8 cellular contexts compared by ENCODE assay signal in the genomic region with DNA sequence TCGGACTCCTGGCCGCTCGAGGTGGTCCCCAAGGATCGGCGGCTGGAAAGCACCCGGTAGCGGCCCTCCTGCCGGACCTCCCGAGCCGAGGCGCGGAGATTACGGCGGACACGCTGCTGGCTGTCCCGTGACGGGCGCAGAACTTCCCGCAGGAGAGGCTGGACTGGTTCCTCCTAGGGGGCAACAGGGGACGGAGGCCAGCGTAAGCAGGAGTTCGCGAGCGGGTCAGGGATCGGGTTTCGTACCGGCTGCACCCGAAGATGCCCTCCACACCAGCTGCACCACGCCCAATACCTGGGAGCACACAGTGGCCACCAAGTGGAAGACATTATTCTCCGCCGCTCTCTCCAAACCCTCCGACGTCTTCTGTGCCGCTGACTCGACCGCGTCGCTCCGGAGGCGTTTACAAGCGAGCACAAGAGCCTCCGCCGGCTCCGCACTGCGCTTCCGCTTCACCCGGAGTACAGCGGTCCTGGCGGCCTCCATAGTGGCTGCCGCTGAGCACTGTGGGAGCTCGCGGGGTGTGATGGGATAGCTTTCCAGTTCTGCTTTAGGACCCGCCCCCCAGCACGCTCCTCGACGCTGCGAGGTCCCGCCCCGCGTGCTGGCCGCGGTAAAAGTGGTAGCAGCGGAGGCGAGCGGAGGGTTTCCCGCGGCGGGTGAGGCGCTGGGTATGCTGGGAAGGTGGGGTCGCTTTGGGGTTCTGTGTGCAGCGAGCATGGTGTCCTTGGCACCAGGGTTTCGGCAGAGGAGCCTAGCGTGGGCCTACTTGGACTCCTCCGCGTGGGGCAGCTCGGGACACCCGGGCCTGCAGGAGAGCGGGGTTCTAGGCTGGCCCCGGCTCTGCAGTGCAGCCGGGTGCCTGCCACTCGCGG. TPM values are rescaled to one million over a fixed set of nuclear protein-coding genes. Genes with fewer than 3 reads are reported as not detected.
DNase-seq lines count a peak whose midpoint lies in the region; ATAC-seq, FAIRE-seq and TF ChIP-seq lines count a peak whose summit lies in the region.

A gene with protein sequence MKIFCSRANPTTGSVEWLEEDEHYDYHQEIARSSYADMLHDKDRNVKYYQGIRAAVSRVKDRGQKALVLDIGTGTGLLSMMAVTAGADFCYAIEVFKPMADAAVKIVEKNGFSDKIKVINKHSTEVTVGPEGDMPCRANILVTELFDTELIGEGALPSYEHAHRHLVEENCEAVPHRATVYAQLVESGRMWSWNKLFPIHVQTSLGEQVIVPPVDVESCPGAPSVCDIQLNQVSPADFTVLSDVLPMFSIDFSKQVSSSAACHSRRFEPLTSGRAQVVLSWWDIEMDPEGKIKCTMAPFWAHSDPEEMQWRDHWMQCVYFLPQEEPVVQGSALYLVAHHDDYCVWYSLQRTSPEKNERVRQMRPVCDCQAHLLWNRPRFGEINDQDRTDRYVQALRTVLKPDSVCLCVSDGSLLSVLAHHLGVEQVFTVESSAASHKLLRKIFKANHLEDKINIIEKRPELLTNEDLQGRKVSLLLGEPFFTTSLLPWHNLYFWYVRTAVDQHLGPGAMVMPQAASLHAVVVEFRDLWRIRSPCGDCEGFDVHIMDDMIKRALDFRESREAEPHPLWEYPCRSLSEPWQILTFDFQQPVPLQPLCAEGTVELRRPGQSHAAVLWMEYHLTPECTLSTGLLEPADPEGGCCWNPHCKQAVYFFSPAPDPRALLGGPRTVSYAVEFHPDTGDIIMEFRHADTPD (plus strand): TSS at position 579 of the 875 bp plus-strand sequence. CDS start 4,961 bp downstream, outside the sequence.
A gene (minus strand): TSS at position 506 of the 875 bp plus-strand sequence. CDS start 20 bp downstream, at position 486.

- peak; percentile 85 for TF ChIP-seq POLR2A in H54 (IDR thresholded peaks at IDR 0.05; ENCODE audit: low read depth, low read length)

- peak within 1 kb of the TSS; percentile 97 for H3K4me3 ChIP-seq in fibroblast of mammary gland (ENCODE audit: control insufficient read depth, low read depth, low read length)

- H3K27me3 Mint-ChIP-seq in activated T-helper 17 cell treated with anti-CD3 and anti-CD28 coated beads, Interleukin-2, amount 50 U/mL, for 72 hours = no peaks in the 10 kb centered on the region
- no peaks in the 10 kb centered on the region for H3K27me3 Mint-ChIP-seq in naive thymus-derived CD8-positive, alpha-beta T cell

- CTCF ChIA-PET in RWPE1 (lab: Yijun Ruan, JAX) = interaction anchor here (0.6 to 1.2 kb wide), 5 partner anchors 11 to 172 kb away, joined by 3 to 5 read pairs (median 3); no protein-coding TSS in a partner anchor

- peaks cover 13% of the 10 kb centered on the region for H3K4me1 Mint-ChIP-seq in activated T-helper 17 cell treated with anti-CD3 and anti-CD28 coated beads, Interleukin-2, amount 50 U/mL, for 72 hours
- H3K4me1 Mint-ChIP-seq in naive thymus-derived CD8-positive, alpha-beta T cell = peaks cover 24 to 65% (median 59%) of the 10 kb centered on the region in 4 donors

- H3K9me3 Mint-ChIP-seq in activated T-helper 17 cell treated with anti-CD3 and anti-CD28 coated beads, Interleukin-2, amount 50 U/mL, for 72 hours = no peaks in the 10 kb centered on the region
- H3K9me3 Mint-ChIP-seq in naive thymus-derived CD8-positive, alpha-beta T cell = no peaks in the 10 kb centered on the region

- POLR2A ChIA-PET in RWPE1 (lab: Yijun Ruan, JAX; ENCODE audit: low non-redundant PET) = interaction anchor here (0.6 to 1.2 kb wide), 5 partner anchors 12 to 73 kb away, joined by 3 to 9 read pairs (median 4); no protein-coding TSS in a partner anchor
- POLR2A ChIA-PET in naive thymus-derived CD8-positive, alpha-beta T cell (lab: Charles Lee) = interaction anchor here (0.5 to 34.3 kb wide), 15 partner anchors 10 to 378 kb away, joined by 3 to 1294 read pairs (median 4); a partner anchor contains a TSS

- DNase-seq in ELF-1 (ENCODE audit: low read depth, low spot score) (peak; percentile 94), H54 (ENCODE audit: insufficient read length, low spot score) (peak; percentile 88), LoVo (ENCODE audit: low spot score) (peak; percentile 93), RWPE1 (ENCODE audit: low spot score) (peak; percentile 97), fibroblast of mammary gland (ENCODE audit: low read depth) (peak; percentile 83)
- peak; percentile 86 to 94 (median 89) for DNase-seq in naive thymus-derived CD8-positive, alpha-beta T cell
- DNase-seq in stimulated activated naive CD4-positive, alpha-beta T cell (lab: John Stamatoyannopoulos, UW) = peak; percentile 86 to 93 (median 91)

- H3K27ac Mint-ChIP-seq in activated T-helper 17 cell treated with anti-CD3 and anti-CD28 coated beads, Interleukin-2, amount 50 U/mL, for 72 hours = peak within 1 kb of the TSS; percentile 92
- peak within 1 kb of the TSS; percentile 85 to 98 (median 96) for H3K27ac Mint-ChIP-seq in naive thymus-derived CD8-positive, alpha-beta T cell

- peak within 1 kb of the TSS; percentile 82 for H3K27ac ChIP-seq in RWPE1

- peak within 1 kb of the TSS; percentile 96 for H3K4me3 Mint-ChIP-seq in activated T-helper 17 cell treated with anti-CD3 and anti-CD28 coated beads, Interleukin-2, amount 50 U/mL, for 72 hours
- peak within 1 kb of the TSS; percentile 95 to 99 (median 97) for H3K4me3 Mint-ChIP-seq in naive thymus-derived CD8-positive, alpha-beta T cell

- TF ChIP-seq CTCF in RWPE1 (conservative IDR thresholded peaks at IDR 0.05; ENCODE audit: low read depth) (no peak), fibroblast of mammary gland (conservative IDR thresholded peaks at IDR 0.05; ENCODE audit: control insufficient read depth, insufficient read depth, low read depth, low read length) (no peak)

- no peak for FAIRE-seq in H54 (lab: Jason Lieb, UNC)

- peaks cover 74% of the 10 kb centered on the region for H3K36me3 Mint-ChIP-seq in activated T-helper 17 cell treated with anti-CD3 and anti-CD28 coated beads, Interleukin-2, amount 50 U/mL, for 72 hours (ENCODE audit: low read depth)
- H3K36me3 Mint-ChIP-seq in naive thymus-derived CD8-positive, alpha-beta T cell = peaks cover 0 to 51% (median 3%) of the 10 kb centered on the region in 3 donors

- ATAC-seq in activated T-helper 17 cell treated with anti-CD3 and anti-CD28 coated beads, Interleukin-2, amount 50 U/mL, for 72 hours (replicated peaks) = peak; percentile 100
- ATAC-seq in naive thymus-derived CD8-positive, alpha-beta T cell = peak; percentile 96

RNA-seq across cellular contexts. Expression of the first gene that starts in this region (rescaled TPM):
- 10 to 100 TPM; 53.3 to 57.8 TPM for total RNA-seq in activated T-helper 17 cell treated with anti-CD3 and anti-CD28 coated beads, Interleukin-2, amount 50 U/mL, for 72 hours
- 100 to 1,000 TPM; 110 to 112 TPM for total RNA-seq in naive thymus-derived CD8-positive, alpha-beta T cell
- 10 to 100 TPM; 35.7 to 49.9 (median 43.2) TPM for polyA plus RNA-seq in naive thymus-derived CD8-positive, alpha-beta T cell

RNA-seq across cellular contexts. Expression of the second gene that starts in this region (rescaled TPM):
- 10 to 100 TPM; 21.3 to 21.8 TPM for total RNA-seq in activated T-helper 17 cell treated with anti-CD3 and anti-CD28 coated beads, Interleukin-2, amount 50 U/mL, for 72 hours
- 10 to 100 TPM; 46.0 to 52.0 TPM for total RNA-seq in naive thymus-derived CD8-positive, alpha-beta T cell
- polyA plus RNA-seq in naive thymus-derived CD8-positive, alpha-beta T cell = 10 to 100 TPM; 18.8 to 27.5 (median 23.3) TPM

Comparison
In these comparisons a context has a peak if more than half of its experiments do, and no peak if none do; other contexts are left out.
1. Peak in every context shown above with its lines: DNase-seq, ATAC-seq, H3K4me3 ChIP-seq and H3K27ac ChIP-seq.